Comparison of ENCODE assay signal across 21 cellular contexts in genomic region chr3:31077826-31078225, GRCh38.
A peak's percentile ranks its signal among the peaks of the same experiment; 100 is the strongest.
DNase-seq lines count a peak whose midpoint lies in the region; ATAC-seq and TF ChIP-seq lines count a peak whose summit lies in the region.
"Had no signal": no experiment of that assay in that cellular context is flagged by ENCODE, and none has a peak within 500 bp of the region (broad histone marks: within the 10 kb centered on the region; RNA-seq: fewer than 3 reads in every experiment).

No MANE protein-coding gene starts in this region.

- H3K36me3 ChIP-seq in brain microvascular endothelial cell (replicated peaks) = no peaks in the 10 kb centered on the region
- H3K36me3 ChIP-seq: cardiac muscle cell, right lobe of liver, thoracic aorta had no signal

- peak; percentile 50 for DNase-seq in EL
- DNase-seq in LHCN-M2 (ENCODE audit: low read depth) = peak; percentile 72
- DNase-seq in brain microvascular endothelial cell = peak; percentile 64
- DNase-seq in kidney tubule cell (ENCODE audit: low spot score) = peak; percentile 64
- no peak for DNase-seq in GM20000 (ENCODE audit: low spot score)
- no peak for DNase-seq in C1 segment of cervical spinal cord (lab: John Stamatoyannopoulos, UW)
- DNase-seq: activated CD4-positive, alpha-beta T cell treated with anti-CD3 and anti-CD28 coated beads for 1 hour; activated CD8-positive, alpha-beta memory T cell treated with anti-CD3 and anti-CD28 coated beads for 24 hours; CD4-positive, alpha-beta T cell; head of caudate nucleus; immature natural killer cell; NCI-H1417; NCI-H524; occipital lobe; right lobe of liver; SIG-M5; stimulated activated naive B cell treated with anti-CD40 and anti-IgM and Interleukin-4, amounts not matched to agents 10 μg/mL and 1 μg/mL and 100 μg/mL, for 72 hours had no signal

- no peaks in the 10 kb centered on the region for H3K27me3 ChIP-seq in brain microvascular endothelial cell (replicated peaks)
- H3K27me3 ChIP-seq: cardiac muscle cell, right lobe of liver had no signal

- H3K27ac ChIP-seq in brain microvascular endothelial cell = peak overlapping the region; percentile 24
- H3K27ac ChIP-seq: cardiac muscle cell, right lobe of liver, thoracic aorta had no signal

- in situ Hi-C loops in brain microvascular endothelial cell (cut with HindIII; ENCODE audit: low pct_ligation_motif_present, low sequenced_read_pairs) = no loop called here

- ATAC-seq in HG03280 (IDR thresholded peaks at IDR 0.05; ENCODE audit: unreplicated experiment) (no peak), GM19395 (IDR thresholded peaks at IDR 0.05; ENCODE audit: unreplicated experiment) (no peak)
- ATAC-seq: right lobe of liver had no signal

- TF ChIP-seq CTCF in brain microvascular endothelial cell (IDR thresholded peaks at IDR 0.05; ENCODE audit: low read depth, low read length, missing control alignments) = no peak
- TF ChIP-seq CTCF in GM20000 (IDR thresholded peaks at IDR 0.05; ENCODE audit: extremely low read depth, missing control alignments) = no peak

- H3K4me3 ChIP-seq in brain microvascular endothelial cell (ENCODE audit: low read depth, low read length) = no peak overlapping the region
- H3K4me3 ChIP-seq: cardiac muscle cell, right lobe of liver, thoracic aorta had no signal

Comparison
In these comparisons a context has a peak if more than half of its experiments do, and no peak if none do; other contexts are left out.
1. DNase-seq: peak in EL (single experiment), LHCN-M2 (single experiment), brain microvascular endothelial cell (single experiment) and kidney tubule cell (single experiment); none in GM20000 (single experiment) and C1 segment of cervical spinal cord (0 of 14).